In genomic region chr16:85569039-85569614, GRCh38 we compare ENCODE assay signal across 10 cellular contexts. TPM values are rescaled to one million over a fixed set of nuclear protein-coding genes. Genes with fewer than 3 reads are reported as not detected.
DNase-seq lines count a peak whose midpoint lies in the region; ATAC-seq and TF ChIP-seq lines count a peak whose summit lies in the region.
"Had no signal": no experiment of that assay in that cellular context is flagged by ENCODE, and none has a peak within 500 bp of the region (broad histone marks: within the 10 kb centered on the region; RNA-seq: fewer than 3 reads in every experiment).

No MANE protein-coding gene starts in this region.

- H3K4me1 Mint-ChIP-seq in CD8-positive, alpha-beta memory T cell = peaks cover 76 to 91% (median 82%) of the 10 kb centered on the region in 3 donors
- peaks cover 76 to 80% of the 10 kb centered on the region in 2 donors for H3K4me1 Mint-ChIP-seq in effector memory CD8-positive, alpha-beta T cell (ENCODE audit: low read depth in 2 of 2)
- peaks cover 57% of the 10 kb centered on the region for H3K4me1 Mint-ChIP-seq in progenitor cell of endocrine pancreas (ENCODE audit: low read depth)
- H3K4me1 Mint-ChIP-seq in endothelial cell (ENCODE audit: unreplicated experiment) = peaks cover 44% of the 10 kb centered on the region

- peak overlapping the region; percentile 81 to 93 (median 84) for H3K4me3 Mint-ChIP-seq in CD8-positive, alpha-beta memory T cell
- peak overlapping the region; percentile 89 to 90 for H3K4me3 Mint-ChIP-seq in effector memory CD8-positive, alpha-beta T cell
- peak overlapping the region; percentile 21 for H3K4me3 Mint-ChIP-seq in progenitor cell of endocrine pancreas (ENCODE audit: low read depth)
- H3K4me3 Mint-ChIP-seq in endothelial cell (ENCODE audit: unreplicated experiment) = no peak overlapping the region

- H3K27ac ChIP-seq in CD8-positive, alpha-beta memory T cell (ENCODE audit: low read depth, low read length) = peak overlapping the region; percentile 68
- peak overlapping the region; percentile 94; the same call in 1 of the 2 replicates for H3K27ac ChIP-seq in MM.1S (ENCODE audit: low read length)

- H3K9me3 Mint-ChIP-seq in CD8-positive, alpha-beta memory T cell = peaks cover 0 to 3% (median 0%) of the 10 kb centered on the region in 5 donors
- H3K9me3 Mint-ChIP-seq in effector memory CD8-positive, alpha-beta T cell = no peaks in the 10 kb centered on the region
- H3K9me3 Mint-ChIP-seq in progenitor cell of endocrine pancreas (ENCODE audit: low read depth) = no peaks in the 10 kb centered on the region
- H3K9me3 Mint-ChIP-seq in endothelial cell (ENCODE audit: unreplicated experiment) = peaks cover 3% of the 10 kb centered on the region

- H3K9me3 ChIP-seq in CD8-positive, alpha-beta memory T cell (ENCODE audit: low read length) = no peaks in the 10 kb centered on the region
- no peaks in the 10 kb centered on the region for H3K9me3 ChIP-seq in MM.1S (replicated peaks; ENCODE audit: insufficient read depth, low read length)

- H3K9ac ChIP-seq in MM.1S (ENCODE audit: low read length) = peak overlapping the region; percentile 24; the same call in 1 of the 2 replicates

- H3K4me1 ChIP-seq in CD8-positive, alpha-beta memory T cell (ENCODE audit: insufficient read depth, low read length) = peaks cover 59% of the 10 kb centered on the region
- peaks cover 28% of the 10 kb centered on the region for H3K4me1 ChIP-seq in MM.1S (ENCODE audit: low read length)

- H3K36me3 Mint-ChIP-seq in CD8-positive, alpha-beta memory T cell = peaks cover 0 to 5% (median 0%) of the 10 kb centered on the region in 3 donors
- H3K36me3 Mint-ChIP-seq in effector memory CD8-positive, alpha-beta T cell (ENCODE audit: insufficient read depth) = peaks cover 66% of the 10 kb centered on the region
- H3K36me3 Mint-ChIP-seq in progenitor cell of endocrine pancreas (ENCODE audit: insufficient read depth) = no peaks in the 10 kb centered on the region
- no peaks in the 10 kb centered on the region for H3K36me3 Mint-ChIP-seq in endothelial cell (ENCODE audit: low read depth, unreplicated experiment)

- POLR2A ChIA-PET in CD8-positive, alpha-beta memory T cell (lab: Charles Lee) = interaction anchor here (0.9 to 4.0 kb wide), 5 partner anchors 11 to 47 kb away, joined by 3 to 38 read pairs (median 4); no protein-coding TSS in a partner anchor

- H3K9me2 ChIP-seq in MM.1S (replicated peaks; ENCODE audit: insufficient read depth, low read length) = no peaks in the 10 kb centered on the region

- peaks cover 80% of the 10 kb centered on the region for H3K79me2 ChIP-seq in MM.1S (ENCODE audit: low read length)

- CTCF ChIA-PET in CD8-positive, alpha-beta memory T cell (lab: Charles Lee) = interaction anchor here (1.1 to 3.5 kb wide), 6 partner anchors 8 to 147 kb away, joined by 3 to 16 read pairs (median 6); no protein-coding TSS in a partner anchor

- DNase-seq in CD8-positive, alpha-beta memory T cell = no peak
- no peak for DNase-seq in MM.1S
- no peak for DNase-seq in effector memory CD8-positive, alpha-beta T cell
- no peak for DNase-seq in progenitor cell of endocrine pancreas (ENCODE audit: low spot score, unreplicated experiment)
- DNase-seq in islet precursor cell = no peak
- DNase-seq in endothelial cell (ENCODE audit: low spot score) = no peak
- DNase-seq in posterior vena cava (ENCODE audit: low spot score) = no peak
- no peak for DNase-seq in occipital lobe (lab: John Stamatoyannopoulos, UW)
- DNase-seq: DMS53, NCI-H774 had no signal

- no peaks in the 10 kb centered on the region for H3K27me3 ChIP-seq in CD8-positive, alpha-beta memory T cell (ENCODE audit: insufficient read depth, low read length, poor library complexity, severe bottlenecking)
- H3K27me3 ChIP-seq in MM.1S (replicated peaks; ENCODE audit: insufficient read depth, low read length) = no peaks in the 10 kb centered on the region

- H3K4me2 ChIP-seq in MM.1S (ENCODE audit: low read depth, low read length) = peak overlapping the region; percentile 85

- H3K27me3 Mint-ChIP-seq in CD8-positive, alpha-beta memory T cell = peaks cover 0 to 3% of the 10 kb centered on the region in 2 donors
- H3K27me3 Mint-ChIP-seq in effector memory CD8-positive, alpha-beta T cell = no peaks in the 10 kb centered on the region
- H3K27me3 Mint-ChIP-seq in progenitor cell of endocrine pancreas (no peaks in the 10 kb centered on the region), endothelial cell (ENCODE audit: unreplicated experiment) (peaks cover 14% of the 10 kb centered on the region)

- H4K20me1 ChIP-seq in MM.1S (ENCODE audit: insufficient read depth, low read length) = no peaks in the 10 kb centered on the region

- H3F3A ChIP-seq in MM.1S (ENCODE audit: insufficient read depth, low read length) = peaks cover 19% of the 10 kb centered on the region

- ATAC-seq in effector memory CD8-positive, alpha-beta T cell (replicated peaks) = no peak

- intact Hi-C loops in posterior vena cava (cut with DNase I) = no loop called here

- no peak overlapping the region for H2AFZ ChIP-seq in MM.1S (ENCODE audit: low read length)

- TF ChIP-seq CTCF in MM.1S (IDR thresholded peaks at IDR 0.05; ENCODE audit: low read length) (no peak), progenitor cell of endocrine pancreas (IDR thresholded peaks at IDR 0.05; ENCODE audit: unreplicated experiment) (no peak), endothelial cell (IDR thresholded peaks at IDR 0.05; ENCODE audit: unreplicated experiment) (no peak)

- peak overlapping the region; percentile 89 to 99 (median 96) for H3K27ac Mint-ChIP-seq in CD8-positive, alpha-beta memory T cell
- peak overlapping the region; percentile 91 to 98 for H3K27ac Mint-ChIP-seq in effector memory CD8-positive, alpha-beta T cell
- peak overlapping the region; percentile 80 for H3K27ac Mint-ChIP-seq in progenitor cell of endocrine pancreas
- H3K27ac Mint-ChIP-seq in endothelial cell (ENCODE audit: unreplicated experiment) = no peak overlapping the region

- peak overlapping the region; percentile 48 for H3K4me3 ChIP-seq in CD8-positive, alpha-beta memory T cell (ENCODE audit: low read length)
- H3K4me3 ChIP-seq in MM.1S (ENCODE audit: low read length) = peak overlapping the region; percentile 48

- H3K36me3 ChIP-seq in CD8-positive, alpha-beta memory T cell (ENCODE audit: insufficient read depth, low read length) = no peaks in the 10 kb centered on the region
- no peaks in the 10 kb centered on the region for H3K36me3 ChIP-seq in MM.1S (replicated peaks; ENCODE audit: insufficient read depth, low read length)

RNA-seq across cellular contexts. Expression of gene GSE1, which starts 44.0 kb away (rescaled TPM):
- total RNA-seq in CD8-positive, alpha-beta memory T cell = 10 to 100 TPM; 27.8 to 28.5 TPM
- polyA plus RNA-seq in CD8-positive, alpha-beta memory T cell = 5.5 TPM
- 136 and 143 TPM in 2 replicates for total RNA-seq in progenitor cell of endocrine pancreas
- 23.9 TPM for total RNA-seq in endothelial cell (ENCODE audit: unreplicated experiment)
- total RNA-seq in posterior vena cava = 10 to 100 TPM; 57.2 to 62.5 TPM
- 18.4 TPM for total RNA-seq in occipital lobe
